ENCODE assay signal across 8 cellular contexts in genomic region chr15:70245932-70246622, GRCh38.
DNase-seq lines count a peak whose midpoint lies in the region; ATAC-seq and TF ChIP-seq lines count a peak whose summit lies in the region.
"Had no signal": no experiment of that assay in that cellular context is flagged by ENCODE, and none has a peak within 500 bp of the region (broad histone marks: within the 10 kb centered on the region; RNA-seq: fewer than 3 reads in every experiment).

No MANE protein-coding gene starts in this region.

- no peak for TF ChIP-seq CTCF in OCI-LY3 (IDR thresholded peaks at IDR 0.05; ENCODE audit: low read depth, low read length)
- no peak for TF ChIP-seq CTCF in fibroblast of mammary gland (conservative IDR thresholded peaks at IDR 0.05; ENCODE audit: control insufficient read depth, insufficient read depth, low read depth, low read length)
- no peak for TF ChIP-seq CTCF in testis (IDR thresholded peaks at IDR 0.05)

- H3K4me3 ChIP-seq in OCI-LY3 (ENCODE audit: low read length) (0 out of 2 replicates have a peak overlapping the region, but pooled peaks have one; percentile 7), fibroblast of mammary gland (ENCODE audit: control insufficient read depth, low read depth, low read length) (no peak overlapping the region), testis (no peak overlapping the region)

- peaks cover 80% of the 10 kb centered on the region for H3K4me1 ChIP-seq in OCI-LY3 (ENCODE audit: low read length)
- H3K4me1 ChIP-seq in testis = peaks cover 5% of the 10 kb centered on the region

- H3K4me2 ChIP-seq in OCI-LY3 (ENCODE audit: low read length) = peak overlapping the region; percentile 55

- H3K27me3 ChIP-seq in OCI-LY3 (ENCODE audit: low read depth, low read length) (no peaks in the 10 kb centered on the region), testis (no peaks in the 10 kb centered on the region)

- H3K79me2 ChIP-seq in OCI-LY3 (ENCODE audit: low read length) = no peaks in the 10 kb centered on the region

- DNase-seq in fibroblast of mammary gland (ENCODE audit: low read depth) = peak; percentile 75
- DNase-seq in posterior vena cava (ENCODE audit: low spot score) = peak; percentile 82
- no peak for DNase-seq in testis
- no peak for DNase-seq in activated CD4-positive, alpha-beta T cell treated with anti-CD3 and anti-CD28 coated beads for 4 hours
- DNase-seq: activated CD4-positive, alpha-beta T cell treated with anti-CD3 and anti-CD28 coated beads, Interleukin-2, amount 50 U/mL, for 48 hours had no signal

- H3K27ac ChIP-seq in OCI-LY3 (ENCODE audit: low read length) = peak overlapping the region; percentile 95
- H3K27ac ChIP-seq in testis = no peak overlapping the region

- no peaks in the 10 kb centered on the region for H4K20me1 ChIP-seq in OCI-LY3 (ENCODE audit: insufficient read depth, low read length)

- H3K9me3 ChIP-seq in OCI-LY3 (ENCODE audit: insufficient read depth, low read length) = no peaks in the 10 kb centered on the region
- no peaks in the 10 kb centered on the region for H3K9me3 ChIP-seq in testis

- TF ChIP-seq POLR2A in testis (IDR thresholded peaks at IDR 0.05) = no peak

- ATAC-seq in GM18511 (IDR thresholded peaks at IDR 0.05; ENCODE audit: unreplicated experiment) (peak; percentile 51), GM21786 (IDR thresholded peaks at IDR 0.05; ENCODE audit: unreplicated experiment) (no peak)

- H3K9ac ChIP-seq in OCI-LY3 (ENCODE audit: low read length) = peak overlapping the region; percentile 71

- intact Hi-C loops in posterior vena cava (cut with DNase I) = no loop called here
- intact Hi-C loops in testis (cut with DNase I; ENCODE audit: low total_unique reads) = no loop called here

- H2AFZ ChIP-seq in OCI-LY3 (ENCODE audit: low read depth, low read length) = no peak overlapping the region

- no peaks in the 10 kb centered on the region for H3K36me3 ChIP-seq in OCI-LY3 (replicated peaks; ENCODE audit: low read depth, low read length)
- no peaks in the 10 kb centered on the region for H3K36me3 ChIP-seq in testis (ENCODE audit: low read depth, missing control alignments)

- WGBS in testis, 2 donors = 87 to 94% methylated on average over 11 to 12 of the region's 12 CpGs

Comparison
In these comparisons a context has a peak if more than half of its experiments do, and no peak if none do; other contexts are left out.
1. DNase-seq: peak in fibroblast of mammary gland (single experiment) and posterior vena cava (single experiment); none in testis (single experiment) and activated CD4-positive, alpha-beta T cell treated with anti-CD3 and anti-CD28 coated beads for 4 hours (0 of 2).